Comparison of ENCODE assay signal across 8 cellular contexts in the genomic region with DNA sequence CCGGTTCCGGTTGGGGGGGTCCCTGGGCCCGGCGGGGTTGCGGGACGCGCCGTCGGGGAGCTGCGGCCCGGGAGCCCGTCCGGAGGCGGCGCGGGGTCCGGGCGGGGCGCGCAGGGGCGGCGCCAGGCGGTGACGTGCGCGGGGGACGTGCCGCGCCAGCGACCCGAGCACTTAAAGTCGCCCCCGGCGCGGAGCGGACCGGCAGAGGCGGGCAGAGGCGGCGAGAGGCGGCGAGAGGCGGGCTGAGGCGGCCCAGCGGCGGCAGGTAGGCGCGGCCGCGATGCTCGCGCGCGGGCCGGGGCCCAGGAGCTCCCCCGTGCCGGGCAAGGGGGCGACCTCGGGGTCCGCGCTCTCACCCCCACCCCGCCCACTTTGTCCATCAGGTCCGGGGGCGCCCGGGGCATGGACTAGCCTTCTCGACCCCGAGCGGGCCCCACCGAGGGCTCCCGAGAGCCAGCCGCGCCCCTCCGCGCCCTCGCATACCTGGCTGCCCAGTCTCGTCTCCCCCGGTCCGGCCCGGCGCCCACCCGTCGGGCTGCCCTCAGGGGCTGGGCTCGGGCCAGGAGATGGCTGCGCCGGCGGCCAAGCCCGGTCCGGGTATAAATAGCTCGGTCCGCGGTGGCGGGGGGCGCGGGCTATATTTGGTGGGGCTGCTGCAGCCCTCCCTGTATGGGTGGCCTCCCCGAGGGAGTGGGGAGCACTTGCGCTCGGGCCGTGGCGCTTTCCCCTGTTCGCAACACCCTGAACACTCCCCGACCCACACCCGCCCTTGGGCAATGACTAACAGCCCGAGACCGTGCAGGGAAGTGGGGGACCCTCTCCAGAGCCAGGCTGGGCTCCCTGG. TPM values are rescaled to one million over a fixed set of nuclear protein-coding genes. Genes with fewer than 3 reads are reported as not detected.
DNase-seq lines count a peak whose midpoint lies in the region; ATAC-seq, FAIRE-seq and TF ChIP-seq lines count a peak whose summit lies in the region.

A gene (plus strand): TSS at position 201 of the 844 bp plus-strand sequence. CDS start 6,967 bp downstream, outside the sequence.

- peaks cover 3% of the 10 kb centered on the region for H3K27me3 Mint-ChIP-seq in activated naive CD4-positive, alpha-beta T cell treated with anti-CD3 and anti-CD28 coated beads for 36 hours (ENCODE audit: low read depth)

- TF ChIP-seq CTCF in pancreas (IDR thresholded peaks at IDR 0.05): no peak

- peak within 1 kb of the TSS in 3 of 4 donors; percentile 13 to 84 (median 73) for H3K27ac ChIP-seq in pancreas

- peaks cover 12% of the 10 kb centered on the region for H3K4me1 Mint-ChIP-seq in activated naive CD4-positive, alpha-beta T cell treated with anti-CD3 and anti-CD28 coated beads for 36 hours (ENCODE audit: low read depth)

- peak; percentile 82 for DNase-seq in NCI-H748 (lab: John Stamatoyannopoulos, UW; ENCODE audit: unreplicated experiment)
- DNase-seq in NCI-H748 treated with DMSO at 0.1 percent for 48 hours (lab: John Stamatoyannopoulos, UW): no peak
- DNase-seq in OCI-M1 (lab: John Stamatoyannopoulos, UW): peak; percentile 11
- DNase-seq in activated naive CD4-positive, alpha-beta T cell treated with anti-CD3 and anti-CD28 coated beads for 36 hours: peak; percentile 39
- peak; percentile 86 for DNase-seq in glomerular visceral epithelial cell (ENCODE audit: extremely low spot score)
- DNase-seq in pancreas: peak in 3 of 6 donors; percentile 46 to 80 (median 79)

- H3K4me3 ChIP-seq in pancreas: peak within 1 kb of the TSS in 3 of 4 donors; percentile 2 to 40 (median 17)

- no peak for FAIRE-seq in pancreas (lab: Jason Lieb, UNC)

- CTCF ChIA-PET in activated naive CD4-positive, alpha-beta T cell treated with anti-CD3 and anti-CD28 coated beads for 36 hours (lab: Charles Lee): interaction anchor here (1.3 kb wide), 2 partner anchors 10 to 23 kb away, joined by 3 to 5 read pairs; no protein-coding TSS in a partner anchor

- H3K4me1 ChIP-seq in pancreas: peaks cover 0 to 5% (median 0%) of the 10 kb centered on the region in 3 donors

- H3K36me3 ChIP-seq in pancreas: no peaks in the 10 kb centered on the region

- no peaks in the 10 kb centered on the region for H3K9me3 Mint-ChIP-seq in activated naive CD4-positive, alpha-beta T cell treated with anti-CD3 and anti-CD28 coated beads for 36 hours

- no peaks in the 10 kb centered on the region for H3K9me3 ChIP-seq in pancreas

- no peaks in the 10 kb centered on the region for H3K27me3 ChIP-seq in pancreas

- WGBS in pancreas, 2 donors: 11 to 17% methylated on average over 78 to 104 of the region's 104 CpGs

- peak within 1 kb of the TSS; percentile 50 for H3K27ac Mint-ChIP-seq in activated naive CD4-positive, alpha-beta T cell treated with anti-CD3 and anti-CD28 coated beads for 36 hours

- peak within 1 kb of the TSS; percentile 82 for H3K4me3 Mint-ChIP-seq in activated naive CD4-positive, alpha-beta T cell treated with anti-CD3 and anti-CD28 coated beads for 36 hours

- intact Hi-C loops in activated naive CD4-positive, alpha-beta T cell treated with anti-CD3 and anti-CD28 coated beads for 36 hours (cut with micrococcal nuclease): no loop called here
- intact Hi-C loops in pancreas (cut with DNase I): no loop called here

- H3K36me3 Mint-ChIP-seq in activated naive CD4-positive, alpha-beta T cell treated with anti-CD3 and anti-CD28 coated beads for 36 hours (ENCODE audit: low read depth): no peaks in the 10 kb centered on the region

- ATAC-seq in HG02970 (IDR thresholded peaks at IDR 0.05; ENCODE audit: low FRiP score, unreplicated experiment): peak; percentile 45
- ATAC-seq in pancreas: peak in 3 of 4 donors; percentile 3 to 21 (median 8)
- no peak for ATAC-seq in HG03378 (IDR thresholded peaks at IDR 0.05; ENCODE audit: unreplicated experiment)

RNA-seq across cellular contexts. Expression of the gene that starts here (rescaled TPM):
- total RNA-seq in activated naive CD4-positive, alpha-beta T cell treated with anti-CD3 and anti-CD28 coated beads for 36 hours: 10 to 100 TPM; 15.2 to 18.3 TPM
- total RNA-seq in pancreas: 10 to 100 TPM in 2 of 6 donors, 1 to 10 TPM in 4; 1.2 to 22.8 (median 4.2) TPM
- polyA plus RNA-seq in pancreas: 1 to 10 TPM; 3.5 TPM
